In the genomic region with DNA sequence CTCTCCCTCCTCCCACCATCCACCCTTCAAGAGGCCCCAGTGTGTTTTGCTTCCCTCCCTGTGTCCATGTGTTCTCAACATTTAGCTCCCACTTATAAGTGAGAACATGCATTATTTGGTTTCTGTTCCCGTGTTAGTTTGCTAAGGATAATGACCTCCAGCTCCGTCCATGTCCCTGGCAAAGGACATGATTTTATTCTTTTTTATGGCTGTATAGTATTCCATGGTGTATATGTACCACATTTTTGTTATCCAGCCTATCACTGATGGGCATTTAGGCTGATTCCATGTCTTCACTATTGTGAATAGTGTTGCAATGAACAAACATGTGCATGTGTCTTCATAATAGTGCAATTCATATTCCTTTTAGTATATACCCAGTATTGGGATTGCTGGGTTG, we compare ENCODE assay signal across 10 cellular contexts.
"Had no signal": no experiment of that assay in that cellular context is flagged by ENCODE, and none has a peak within 500 bp of the region (broad histone marks: within the 10 kb centered on the region; RNA-seq: fewer than 3 reads in every experiment).

No MANE protein-coding gene starts in this region.

- H3K4me3 ChIP-seq: GM23338 had no signal

- DNase-seq: H9, HCEC 1CT, HFFc6, KG1 had no signal

- H3K4me1 Mint-ChIP-seq: IgD-negative memory B cell had no signal

- H3K27ac ChIP-seq: HL-60 had no signal

- H3K4me3 Mint-ChIP-seq: GM23338, H9, HFFc6, IgD-negative memory B cell had no signal

- ATAC-seq: GM23338, HepG2 had no signal

- H3K9me3 Mint-ChIP-seq: GM23338, HFFc6 had no signal

- FAIRE-seq: H1, H54, HepG2 had no signal

- H3K4me2 ChIP-seq: GM23338 had no signal

- H3K27ac Mint-ChIP-seq: H9, HFFc6, IgD-negative memory B cell had no signal

- H3K36me3 Mint-ChIP-seq: IgD-negative memory B cell had no signal
